In the genomic region with DNA sequence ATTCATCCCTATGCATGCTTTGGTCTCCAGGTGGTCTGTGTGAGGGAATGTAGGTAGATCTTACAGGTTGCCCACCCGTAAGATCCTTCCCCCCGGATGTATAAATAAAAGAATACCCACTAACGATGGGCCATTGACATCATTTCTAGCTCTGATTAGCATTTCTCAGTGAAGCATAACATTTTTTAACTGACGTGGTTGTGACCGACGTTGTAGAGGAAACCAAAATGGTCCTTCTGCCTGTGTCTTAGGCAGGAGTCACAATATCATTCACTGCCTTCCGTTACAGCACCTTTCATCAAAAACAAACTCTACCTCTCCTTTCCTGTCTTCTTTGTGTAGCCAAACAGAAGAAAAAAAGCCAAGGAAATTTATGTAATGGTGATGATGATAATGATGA, we compare ENCODE assay signal across 20 cellular contexts. TPM values are rescaled to one million over a fixed set of nuclear protein-coding genes. Genes with fewer than 3 reads are reported as not detected.
DNase-seq lines count a peak whose midpoint lies in the region; ATAC-seq and TF ChIP-seq lines count a peak whose summit lies in the region.
"Had no signal": no experiment of that assay in that cellular context is flagged by ENCODE, and none has a peak within 500 bp of the region (broad histone marks: within the 10 kb centered on the region; RNA-seq: fewer than 3 reads in every experiment).

No MANE protein-coding gene starts in this region.

- H3K27me3 Mint-ChIP-seq in activated CD4-positive, alpha-beta T cell treated with anti-CD3 and anti-CD28 coated beads for 36 hours, result peaks cover 21% of the 10 kb centered on the region
- H3K27me3 Mint-ChIP-seq in activated T-cell treated with anti-CD3 and anti-CD28 coated beads, Interleukin-2, amount 50 U/mL, for 24 hours, result peaks cover 34% of the 10 kb centered on the region

- no peaks in the 10 kb centered on the region for H3K79me2 ChIP-seq in SK-N-SH (ENCODE audit: insufficient read depth)
- H3K79me2 ChIP-seq in Loucy (ENCODE audit: insufficient read depth, low read length), result no peaks in the 10 kb centered on the region

- no peak overlapping the region; a peak in 1 of 4 replicates for H3K4me3 ChIP-seq in SK-N-SH (ENCODE audit: low read depth in 2 of 2, low read length in 1 of 2)
- H3K4me3 ChIP-seq in Loucy (ENCODE audit: low read length, poor library complexity, severe bottlenecking), result no peak overlapping the region
- no peak overlapping the region for H3K4me3 ChIP-seq in brain microvascular endothelial cell (ENCODE audit: low read depth, low read length)
- H3K4me3 ChIP-seq: A549 had no signal

- 0 out of 2 replicates have a peak overlapping the region, but pooled peaks have one; percentile 57 for H3K4me2 ChIP-seq in SK-N-SH
- H3K4me2 ChIP-seq in Loucy (ENCODE audit: low read depth, low read length, poor library complexity, severe bottlenecking), result peak overlapping the region; percentile 15
- H3K4me2 ChIP-seq: A549 had no signal

- no peak for TF ChIP-seq EP300 in SK-N-SH (IDR thresholded peaks at IDR 0.05; ENCODE audit: borderline replicate concordance in 1 of 2, low read depth in 1 of 2, low read length in 1 of 2)

- CTCF ChIA-PET in SK-N-SH (lab: Yijun Ruan, JAX), result interaction anchor here (1.7 kb wide), 1 partner anchor 10 kb away, joined by 4 read pairs; no protein-coding TSS in a partner anchor
- CTCF ChIA-PET in activated CD4-positive, alpha-beta T cell treated with anti-CD3 and anti-CD28 coated beads for 36 hours (lab: Charles Lee), result interaction anchor here (0.8 to 1.3 kb wide), 2 partner anchors 10 to 142 kb away, joined by 3 to 4 read pairs; no protein-coding TSS in a partner anchor

- no peaks in the 10 kb centered on the region for H3K36me3 Mint-ChIP-seq in activated CD4-positive, alpha-beta T cell treated with anti-CD3 and anti-CD28 coated beads for 36 hours (ENCODE audit: low read depth)
- no peaks in the 10 kb centered on the region for H3K36me3 Mint-ChIP-seq in activated T-cell treated with anti-CD3 and anti-CD28 coated beads, Interleukin-2, amount 50 U/mL, for 24 hours (ENCODE audit: low read depth)
- H3K36me3 Mint-ChIP-seq: CD8-positive, alpha-beta memory T cell; IgD-negative memory B cell had no signal

- H3K27me3 ChIP-seq in SK-N-SH (ENCODE audit: insufficient read depth) (no peaks in the 10 kb centered on the region), Loucy (ENCODE audit: insufficient read depth, low read length, poor library complexity, severe bottlenecking) (peaks cover 4% of the 10 kb centered on the region), brain microvascular endothelial cell (replicated peaks) (no peaks in the 10 kb centered on the region)

- WGBS in SK-N-SH (ENCODE audit: low lambda C conversion rate), result 87% methylated on average over 7 of the region's 7 CpGs

- H3F3A ChIP-seq in SK-N-SH (replicated peaks; ENCODE audit: insufficient read depth) (peaks cover 16% of the 10 kb centered on the region), Loucy (ENCODE audit: low read depth) (no peaks in the 10 kb centered on the region)

- H3K27ac Mint-ChIP-seq in activated CD4-positive, alpha-beta T cell treated with anti-CD3 and anti-CD28 coated beads for 36 hours, result no peak overlapping the region
- H3K27ac Mint-ChIP-seq in activated T-cell treated with anti-CD3 and anti-CD28 coated beads, Interleukin-2, amount 50 U/mL, for 24 hours, result no peak overlapping the region
- H3K27ac Mint-ChIP-seq: CD4-positive, CD25-positive, alpha-beta regulatory T cell; CD8-positive, alpha-beta memory T cell; H9; IgD-negative memory B cell had no signal

- TF ChIP-seq RAD21 in SK-N-SH (IDR thresholded peaks at IDR 0.05; ENCODE audit: low read length), result no peak

- H3K27ac ChIP-seq in SK-N-SH (ENCODE audit: low read depth in 2 of 2, low read length in 1 of 2) (no peak overlapping the region), brain microvascular endothelial cell (peak overlapping the region; percentile 85)
- H3K27ac ChIP-seq: 22Rv1, A549, HL-60 had no signal

- H3K36me3 ChIP-seq in SK-N-SH (replicated peaks in 1 of 2; ENCODE audit: control insufficient read depth in 1 of 2, insufficient read depth in 2 of 2, low read length in 1 of 2), result no peaks in the 10 kb centered on the region
- H3K36me3 ChIP-seq in Loucy (ENCODE audit: insufficient read depth, low read length), result no peaks in the 10 kb centered on the region
- H3K36me3 ChIP-seq in brain microvascular endothelial cell (replicated peaks), result no peaks in the 10 kb centered on the region

- H3K4me1 ChIP-seq in SK-N-SH (ENCODE audit: control insufficient read depth in 1 of 2, insufficient read depth in 2 of 2, low read depth in 1 of 2, low read length in 1 of 2) (peaks cover 0 to 33% of the 10 kb centered on the region in 2 experiments; a peak in 1 of 4 replicates), Loucy (ENCODE audit: insufficient read depth, low read length, poor library complexity, severe bottlenecking) (peaks cover 8% of the 10 kb centered on the region)

- ATAC-seq in SK-N-SH treated with all-trans-retinoic acid at 6 μM for 48 hours, result no peak
- ATAC-seq in activated CD4-positive, alpha-beta T cell treated with anti-CD3 and anti-CD28 coated beads for 36 hours, result no peak
- ATAC-seq: A549 had no signal

- POLR2A ChIA-PET in SK-N-SH (lab: Yijun Ruan, JAX), result no interaction called here
- POLR2A ChIA-PET in activated CD4-positive, alpha-beta T cell treated with anti-CD3 and anti-CD28 coated beads for 36 hours (lab: Charles Lee), result no interaction called here

- no peak overlapping the region for H3K4me3 Mint-ChIP-seq in activated CD4-positive, alpha-beta T cell treated with anti-CD3 and anti-CD28 coated beads for 36 hours
- no peak overlapping the region for H3K4me3 Mint-ChIP-seq in activated T-cell treated with anti-CD3 and anti-CD28 coated beads, Interleukin-2, amount 50 U/mL, for 24 hours
- H3K4me3 Mint-ChIP-seq: CD4-positive, CD25-positive, alpha-beta regulatory T cell; CD8-positive, alpha-beta memory T cell; H9; IgD-negative memory B cell had no signal

- TF ChIP-seq CTCF in SK-N-SH (IDR thresholded peaks at IDR 0.05) (no peak), Loucy (conservative IDR thresholded peaks at IDR 0.05; ENCODE audit: low read length) (no peak), brain microvascular endothelial cell (IDR thresholded peaks at IDR 0.05; ENCODE audit: low read depth, low read length, missing control alignments) (no peak)

- H2AFZ ChIP-seq in SK-N-SH (ENCODE audit: low read depth), result peak overlapping the region; percentile 87; the same call in 1 of the 2 replicates
- no peak overlapping the region for H2AFZ ChIP-seq in Loucy (ENCODE audit: low read length)

- no peaks in the 10 kb centered on the region for H3K4me1 Mint-ChIP-seq in activated CD4-positive, alpha-beta T cell treated with anti-CD3 and anti-CD28 coated beads for 36 hours
- H3K4me1 Mint-ChIP-seq in activated T-cell treated with anti-CD3 and anti-CD28 coated beads, Interleukin-2, amount 50 U/mL, for 24 hours (ENCODE audit: low read depth), result no peaks in the 10 kb centered on the region
- H3K4me1 Mint-ChIP-seq: CD4-positive, CD25-positive, alpha-beta regulatory T cell; CD8-positive, alpha-beta memory T cell had no signal

- H4K20me1 ChIP-seq in SK-N-SH (ENCODE audit: insufficient read depth) (no peaks in the 10 kb centered on the region), Loucy (ENCODE audit: insufficient read depth, low read length, poor library complexity, severe bottlenecking) (no peaks in the 10 kb centered on the region)

- H3K9me2 ChIP-seq in SK-N-SH (no peaks in the 10 kb centered on the region), Loucy (replicated peaks; ENCODE audit: low read depth, low read length) (no peaks in the 10 kb centered on the region)

- H3K9ac ChIP-seq in SK-N-SH (no peak overlapping the region), Loucy (ENCODE audit: low read depth, low read length, poor library complexity, severe bottlenecking) (no peak overlapping the region)

- H3K9me3 ChIP-seq in SK-N-SH (no peaks in the 10 kb centered on the region), Loucy (ENCODE audit: insufficient read depth, low read depth, low read length) (no peaks in the 10 kb centered on the region)
- H3K9me3 ChIP-seq: A549 had no signal

- in situ Hi-C loops in brain microvascular endothelial cell (cut with HindIII; ENCODE audit: low pct_ligation_motif_present, low sequenced_read_pairs), result no loop called here

- no peaks in the 10 kb centered on the region for H3K9me3 Mint-ChIP-seq in activated CD4-positive, alpha-beta T cell treated with anti-CD3 and anti-CD28 coated beads for 36 hours (ENCODE audit: low read depth)
- no peaks in the 10 kb centered on the region for H3K9me3 Mint-ChIP-seq in activated T-cell treated with anti-CD3 and anti-CD28 coated beads, Interleukin-2, amount 50 U/mL, for 24 hours
- H3K9me3 Mint-ChIP-seq: CD8-positive, alpha-beta memory T cell had no signal

- intact Hi-C loops in activated CD4-positive, alpha-beta T cell treated with anti-CD3 and anti-CD28 coated beads for 36 hours (cut with DNase I, micrococcal nuclease), result no loop called here

- DNase-seq in SK-N-SH (no peak), brain microvascular endothelial cell (peak; percentile 21), foreskin melanocyte (no peak)
- DNase-seq in activated CD4-positive, alpha-beta T cell treated with anti-CD3 and anti-CD28 coated beads for 36 hours, result no peak
- no peak for DNase-seq in activated T-cell treated with anti-CD3 and anti-CD28 coated beads, Interleukin-2, amount 50 U/mL, for 24 hours
- DNase-seq: C1 segment of cervical spinal cord; CD4-positive, CD25-positive, alpha-beta regulatory T cell; CD8-positive, alpha-beta memory T cell; COR-L47; DMS 273 treated with DMSO at 0.1 percent for 48 hours; DMS53; DND-41; EL; H9 had no signal

TF ChIP-seq in SK-N-SH, 30 proteins besides CTCF, POLR2A, EP300 and RAD21 (continues in another document):
- TF ChIP-seq RFX5 (IDR thresholded peaks at IDR 0.05; ENCODE audit: low read length), result no peak

TF ChIP-seq in SK-N-SH treated with all-trans-retinoic acid at 6 μM for 48 hours, 23 proteins besides CTCF, POLR2A, EP300 and RAD21 (continues in another document):
- TF ChIP-seq RARB (CRISPR knock-in tag; IDR thresholded peaks at IDR 0.05) (no peak), TCF4 (CRISPR knock-in tag; IDR thresholded peaks at IDR 0.05; ENCODE audit: borderline replicate concordance) (no peak), OSR1 (CRISPR knock-in tag; IDR thresholded peaks at IDR 0.05) (no peak), TOX (CRISPR knock-in tag; IDR thresholded peaks at IDR 0.05; ENCODE audit: borderline replicate concordance) (no peak)

RNA-seq across cellular contexts. Expression of gene UMPS, which starts 27.3 kb away (rescaled TPM):
- 25.1 and 32.0 TPM in 2 replicates for polyA plus RNA-seq in SK-N-SH (2012; rRNA removed)
- 29.2 and 30.9 TPM in 2 replicates for polyA plus RNA-seq in SK-N-SH (2012; cell fraction: cytosol; rRNA removed)
- polyA plus RNA-seq in SK-N-SH (2012; cell fraction: nucleus; rRNA removed), result 18.2 and 25.5 TPM in 2 replicates
- total RNA-seq in activated CD4-positive, alpha-beta T cell treated with anti-CD3 and anti-CD28 coated beads for 36 hours, result 10 to 100 TPM; 35.9 to 42.4 TPM
